ENCODE assay signal across 9 cellular contexts in genomic region chr19:35931161-35931873, GRCh38. TPM values are rescaled to one million over a fixed set of nuclear protein-coding genes. Genes with fewer than 3 reads are reported as not detected.
DNase-seq lines count a peak whose midpoint lies in the region; ATAC-seq, FAIRE-seq and TF ChIP-seq lines count a peak whose summit lies in the region.
"Had no signal": no experiment of that assay in that cellular context is flagged by ENCODE, and none has a peak within 500 bp of the region (broad histone marks: within the 10 kb centered on the region; RNA-seq: fewer than 3 reads in every experiment).

No MANE protein-coding gene starts in this region.

- H3K9me3 ChIP-seq in AG04450 (ENCODE audit: control insufficient read depth, insufficient read depth, low read length) (no peaks in the 10 kb centered on the region), smooth muscle cell (replicated peaks; ENCODE audit: low read depth) (no peaks in the 10 kb centered on the region)

- ATAC-seq in GM18868 (IDR thresholded peaks at IDR 0.05; ENCODE audit: unreplicated experiment): peak; percentile 91
- ATAC-seq in HG03108 (IDR thresholded peaks at IDR 0.05; ENCODE audit: unreplicated experiment): peak; percentile 91

- peak overlapping the region; percentile 53 for H2AFZ ChIP-seq in smooth muscle cell (ENCODE audit: low read depth)

- peaks cover 5% of the 10 kb centered on the region for H3F3A ChIP-seq in smooth muscle cell (ENCODE audit: low read depth)

- peaks cover 13% of the 10 kb centered on the region for H3K4me1 ChIP-seq in smooth muscle cell (ENCODE audit: low read depth)

- H3K27me3 ChIP-seq in AG04450 (ENCODE audit: control insufficient read depth, insufficient read depth, low read length): no peaks in the 10 kb centered on the region
- peaks cover 1% of the 10 kb centered on the region for H3K27me3 ChIP-seq in bronchial epithelial cell (ENCODE audit: control insufficient read depth, insufficient read depth, low read length)
- H3K27me3 ChIP-seq in smooth muscle cell (ENCODE audit: low read depth): no peaks in the 10 kb centered on the region

- DNase-seq in AG04450 (ENCODE audit: low read depth, low spot score) (peak; percentile 99), NCI-H2171 treated with DMSO at 0.1 percent for 48 hours (lab: John Stamatoyannopoulos, UW) (peak; percentile 99), bronchial epithelial cell (ENCODE audit: low read depth) (peak; percentile 97), iPS-NIHi7 (ENCODE audit: extremely low spot score) (peak; percentile 99), smooth muscle cell (lab: John Stamatoyannopoulos, UW; ENCODE audit: unreplicated experiment) (peak; percentile 95)

- H3K4me2 ChIP-seq in smooth muscle cell: peak overlapping the region; percentile 79

- 1% methylated on average over 45 of the region's 47 CpGs for WGBS in smooth muscle cell (ENCODE audit: low lambda C conversion rate)

- H3K9ac ChIP-seq in smooth muscle cell (ENCODE audit: low read depth): no peak overlapping the region

- H3K36me3 ChIP-seq in bronchial epithelial cell (ENCODE audit: control insufficient read depth, insufficient read depth, low read length) (no peaks in the 10 kb centered on the region), smooth muscle cell (ENCODE audit: low read depth) (no peaks in the 10 kb centered on the region)

- POLR2A ChIA-PET in AG04450 (lab: Yijun Ruan, JAX): interaction anchor here (0.6 to 1.5 kb wide), 6 partner anchors 30 to 418 kb away, joined by 3 to 4 read pairs (median 3); partner anchors contain the start of gene DMKN

- H3K27ac ChIP-seq in AG04450 (ENCODE audit: low read depth, low read length) (peak overlapping the region; percentile 11), VCaP (peak overlapping the region; percentile 70), smooth muscle cell (ENCODE audit: low read depth) (no peak overlapping the region)

- CTCF ChIA-PET in AG04450 (lab: Charles Lee): interaction anchor here (0.5 to 4.6 kb wide), 14 partner anchors 11 to 230 kb away, joined by 3 to 66 read pairs (median 4); partner anchors contain the start of genes LIN37 and NFKBID

- no peaks in the 10 kb centered on the region for H4K20me1 ChIP-seq in smooth muscle cell (ENCODE audit: low read depth)

- H3K4me3 ChIP-seq in AG04450 (ENCODE audit: low read depth, low read length): peak overlapping the region; percentile 51
- H3K4me3 ChIP-seq in bronchial epithelial cell (ENCODE audit: low read depth, low read length): peak overlapping the region; percentile 1
- H3K4me3 ChIP-seq in smooth muscle cell: peak overlapping the region; percentile 40

- peak; percentile 96 for FAIRE-seq in bronchial epithelial cell (lab: Jason Lieb, UNC)

- H3K79me2 ChIP-seq in smooth muscle cell (ENCODE audit: low read depth): peaks cover 12% of the 10 kb centered on the region

- TF ChIP-seq CTCF in AG04450 (IDR thresholded peaks at IDR 0.05; ENCODE audit: low read depth, low read length): peak; percentile 90
- TF ChIP-seq CTCF in VCaP (conservative IDR thresholded peaks at IDR 0.05): peak; percentile 95
- TF ChIP-seq CTCF in bronchial epithelial cell (IDR thresholded peaks at IDR 0.05; ENCODE audit: insufficient read depth, low read length, severe bottlenecking): peak; percentile 95
- peak; percentile 88 for TF ChIP-seq CTCF in smooth muscle cell (IDR thresholded peaks at IDR 0.05; ENCODE audit: borderline replicate concordance, insufficient read depth, poor library complexity, severe bottlenecking)

RNA-seq across cellular contexts. Expression of gene LRFN3, which starts 4.9 kb away (rescaled TPM):
- polyA plus RNA-seq in AG04450 (2011; rRNA removed) (0.69 and 1.1 TPM in 2 replicates), smooth muscle cell (15.3 and 15.5 TPM in 2 replicates)
- polyA minus RNA-seq in AG04450 (2011; rRNA and poly(A)+ RNA removed): 0.46 and 1.1 TPM in 2 replicates
- total RNA-seq in bronchial epithelial cell (0.79 and 1.3 TPM in 2 replicates), smooth muscle cell (6.0 and 6.2 TPM in 2 replicates)

RNA-seq across cellular contexts. Expression of gene TYROBP, which starts 23.2 kb away (rescaled TPM):
- polyA plus RNA-seq in AG04450 (2011; rRNA removed) (not detected in 2 replicates), smooth muscle cell (not detected in 2 replicates)
- polyA minus RNA-seq in AG04450 (2011; rRNA and poly(A)+ RNA removed): not detected in 2 replicates
- total RNA-seq in bronchial epithelial cell (not detected in 2 replicates), smooth muscle cell (not detected in 2 replicates)
- total RNA-seq: activated CD8-positive, alpha-beta memory T cell treated with anti-CD3 and anti-CD28 coated beads for 36 hours had no signal

RNA-seq across cellular contexts. Expression of gene HCST, which starts 29.0 kb away (rescaled TPM):
- 0.31 and 0.42 TPM in 2 replicates for polyA plus RNA-seq in AG04450 (2011; rRNA removed)
- polyA minus RNA-seq in AG04450 (2011; rRNA and poly(A)+ RNA removed): 0.69 and 0.78 TPM in 2 replicates
- 1.3 TPM in 1 of 2 replicates, not detected in the other for total RNA-seq in bronchial epithelial cell
- total RNA-seq in smooth muscle cell: 0.81 TPM in 1 of 2 replicates, not detected in the other
- 2.6 and 3.4 TPM in 2 replicates for polyA plus RNA-seq in smooth muscle cell

RNA-seq across cellular contexts. Expression of gene NFKBID, which starts 31.0 kb away (rescaled TPM):
- polyA plus RNA-seq in AG04450 (2011; rRNA removed) (1.5 and 2.3 TPM in 2 replicates), smooth muscle cell (9.0 and 11.1 TPM in 2 replicates)
- 3.2 and 5.4 TPM in 2 replicates for polyA minus RNA-seq in AG04450 (2011; rRNA and poly(A)+ RNA removed)
- total RNA-seq in bronchial epithelial cell (1.6 and 1.7 TPM in 2 replicates), smooth muscle cell (4.2 and 4.9 TPM in 2 replicates)

Comparison
In these comparisons a context has a peak if more than half of its experiments do, and no peak if none do; other contexts are left out.
1. H3K4me3 ChIP-seq: peak in every context shown above with its lines; median percentile 51 in AG04450; 40 in smooth muscle cell; 1 in bronchial epithelial cell.